In the genomic region with DNA sequence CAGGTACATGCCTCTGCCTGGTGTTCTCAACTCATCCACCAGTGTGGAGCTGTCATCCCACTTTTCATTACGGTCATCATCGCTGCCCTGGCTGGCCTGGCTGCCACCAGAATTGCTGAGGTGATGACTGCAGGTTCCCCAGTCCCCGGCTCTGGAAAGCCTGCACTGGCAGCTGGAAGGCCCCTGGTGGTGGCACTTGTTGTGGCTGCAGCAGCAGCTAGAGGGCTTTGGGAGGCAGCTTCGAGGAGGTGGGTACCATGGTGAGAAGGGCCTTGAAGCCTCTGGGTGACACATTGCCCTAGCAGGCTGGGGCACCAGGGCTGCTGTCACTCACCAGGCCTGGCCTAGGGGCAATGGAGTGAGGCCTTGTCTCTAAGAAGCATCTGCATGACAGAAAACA, we compare ENCODE assay signal across 21 cellular contexts. TPM values are rescaled to one million over a fixed set of nuclear protein-coding genes. Genes with fewer than 3 reads are reported as not detected.
DNase-seq lines count a peak whose midpoint lies in the region; ATAC-seq and TF ChIP-seq lines count a peak whose summit lies in the region.
"Had no signal": no experiment of that assay in that cellular context is flagged by ENCODE, and none has a peak within 500 bp of the region (broad histone marks: within the 10 kb centered on the region; RNA-seq: fewer than 3 reads in every experiment).

No MANE protein-coding gene starts in this region.

- ATAC-seq in HG03342 (IDR thresholded peaks at IDR 0.05; ENCODE audit: unreplicated experiment), result no peak

- H3K36me3 ChIP-seq in OCI-LY7 (ENCODE audit: insufficient read depth, low read length), result no peaks in the 10 kb centered on the region
- H3K36me3 ChIP-seq: SJSA1 had no signal

- H3K4me3 ChIP-seq in OCI-LY7 (ENCODE audit: low read depth, low read length, poor library complexity, severe bottlenecking), result no peak overlapping the region
- H3K4me3 ChIP-seq: SJSA1 had no signal

- DNase-seq in NCI-H82 (lab: John Stamatoyannopoulos, UW), result peak; percentile 17
- no peak for DNase-seq in NCI-H82 treated with DMSO at 0.1 percent for 48 hours (lab: John Stamatoyannopoulos, UW; ENCODE audit: unreplicated experiment)
- DNase-seq in OCI-LY7 (ENCODE audit: low spot score), result peak; percentile 16
- peak; percentile 58 for DNase-seq in iPS-NIHi11 (ENCODE audit: low spot score)
- peak; percentile 14 for DNase-seq in stimulated activated CD8-positive, alpha-beta memory T cell treated with anti-CD3 and anti-CD28 coated beads, Interleukin-4, amount 100 ng/mL, for 48 hours
- no peak for DNase-seq in NCI-H2227 (lab: John Stamatoyannopoulos, UW; ENCODE audit: unreplicated experiment)
- DNase-seq in activated T-cell treated with anti-CD3 and anti-CD28 coated beads, Interleukin-2, amount 50 U/mL, for 1 hour, result no peak
- DNase-seq: Calu3, HCEC 1CT, NCI-H1092, NCI-H1417 treated with DMSO at 0.1 percent for 48 hours, NCI-H1694 treated with DMSO at 0.1 percent for 48 hours, NCI-H2081, NCI-H226, NCI-H510A, NCI-H774, Right ventricle myocardium superior, RPMI8226 had no signal

- H2AFZ ChIP-seq in OCI-LY7 (ENCODE audit: low read length), result no peak overlapping the region

- no peaks in the 10 kb centered on the region for H4K20me1 ChIP-seq in OCI-LY7 (ENCODE audit: insufficient read depth, low read length)

- peak; percentile 42; the same call in 1 of the 2 replicates for TF ChIP-seq CTCF in OCI-LY7 (conservative IDR thresholded peaks at IDR 0.05; ENCODE audit: low read length)

- H3K9me3 ChIP-seq in OCI-LY7 (ENCODE audit: low read length), result no peaks in the 10 kb centered on the region

- no peaks in the 10 kb centered on the region for H3K79me2 ChIP-seq in OCI-LY7 (ENCODE audit: insufficient read depth, low read depth, low read length)

- BruUV-seq in OCI-LY7 (replicated peaks; lab: Mats Ljungman, UMichigan), result no TSS peak

- CTCF ChIA-PET in OCI-LY7 (lab: Charles Lee; ENCODE audit: unreplicated experiment), result no interaction called here

- POLR2A ChIA-PET in OCI-LY7 (lab: Charles Lee), result interaction anchor here (0.6 kb wide), 1 partner anchor 55 kb away, joined by 3 read pairs; no protein-coding TSS in a partner anchor

- no peaks in the 10 kb centered on the region for H3K4me1 ChIP-seq in OCI-LY7 (ENCODE audit: insufficient read depth, low read length, poor library complexity, severe bottlenecking)
- H3K4me1 ChIP-seq: SJSA1 had no signal

- intact Hi-C loops in OCI-LY7 (cut with micrococcal nuclease; ENCODE audit: unreplicated experiment), result no loop called here

- H3K4me2 ChIP-seq in OCI-LY7 (ENCODE audit: low read length), result no peak overlapping the region
- H3K4me2 ChIP-seq: KMS-11 had no signal

- no peaks in the 10 kb centered on the region for H3K9me2 ChIP-seq in OCI-LY7 (ENCODE audit: insufficient read depth, low read length)

- no peak overlapping the region for H3K27ac ChIP-seq in OCI-LY7 (ENCODE audit: low read depth, low read length, poor library complexity, severe bottlenecking)
- H3K27ac ChIP-seq: KMS-11, SJSA1 had no signal

RNA-seq across cellular contexts. Expression of a gene that starts 25.3 kb away (rescaled TPM):
- 4.5 and 8.7 TPM in 2 replicates for total RNA-seq in OCI-LY7 (2014; rRNA removed; shearing (Covaris generic))
- 7.0 and 8.4 TPM in 2 replicates for total RNA-seq in OCI-LY7 (2022)

Comparison
In these comparisons a context has a peak if more than half of its experiments do, and no peak if none do; other contexts are left out.
1. DNase-seq: peak in NCI-H82 (single experiment), OCI-LY7 (single experiment), iPS-NIHi11 (single experiment) and stimulated activated CD8-positive, alpha-beta memory T cell treated with anti-CD3 and anti-CD28 coated beads, Interleukin-4, amount 100 ng/mL, for 48 hours (single experiment); none in NCI-H82 treated with DMSO at 0.1 percent for 48 hours (single experiment), NCI-H2227 (single experiment) and activated T-cell treated with anti-CD3 and anti-CD28 coated beads, Interleukin-2, amount 50 U/mL, for 1 hour (single experiment).